ENCODE assay signal across 11 cellular contexts in genomic region chr7:106313456-106313891, GRCh38. TPM values are rescaled to one million over a fixed set of nuclear protein-coding genes. Genes with fewer than 3 reads are reported as not detected.
DNase-seq lines count a peak whose midpoint lies in the region; ATAC-seq and TF ChIP-seq lines count a peak whose summit lies in the region.
"Had no signal": no experiment of that assay in that cellular context is flagged by ENCODE, and none has a peak within 500 bp of the region (broad histone marks: within the 10 kb centered on the region; RNA-seq: fewer than 3 reads in every experiment).

No MANE protein-coding gene starts in this region.

- H3K4me1 ChIP-seq in Loucy (ENCODE audit: insufficient read depth, low read length, poor library complexity, severe bottlenecking) (no peaks in the 10 kb centered on the region), mucosa of descending colon (ENCODE audit: low read depth) (peaks cover 3% of the 10 kb centered on the region)
- H3K4me1 ChIP-seq: esophagus muscularis mucosa had no signal

- no peaks in the 10 kb centered on the region for H3F3A ChIP-seq in Loucy (ENCODE audit: low read depth)

- TF ChIP-seq CTCF in C4-2B (conservative IDR thresholded peaks at IDR 0.05): no peak
- no peak for TF ChIP-seq CTCF in Loucy (conservative IDR thresholded peaks at IDR 0.05; ENCODE audit: low read length)
- TF ChIP-seq CTCF in cardiac fibroblast (IDR thresholded peaks at IDR 0.05; ENCODE audit: low read depth, low read length): no peak
- TF ChIP-seq CTCF in mucosa of descending colon (IDR thresholded peaks at IDR 0.05): no peak

- H3K27me3 ChIP-seq in Loucy (ENCODE audit: insufficient read depth, low read length, poor library complexity, severe bottlenecking): no peaks in the 10 kb centered on the region
- H3K27me3 ChIP-seq: esophagus muscularis mucosa had no signal

- H3K9me3 ChIP-seq in Loucy (ENCODE audit: insufficient read depth, low read depth, low read length): no peaks in the 10 kb centered on the region
- no peaks in the 10 kb centered on the region for H3K9me3 ChIP-seq in mucosa of descending colon
- H3K9me3 ChIP-seq: esophagus muscularis mucosa had no signal

- H2AFZ ChIP-seq in Loucy (ENCODE audit: low read length): peak overlapping the region; percentile 55; the same call in 1 of the 2 replicates

- no peaks in the 10 kb centered on the region for H3K79me2 ChIP-seq in Loucy (ENCODE audit: insufficient read depth, low read length)

- intact Hi-C loops in mucosa of descending colon (cut with DNase I, micrococcal nuclease): no loop called here

- H3K9ac ChIP-seq in Loucy (ENCODE audit: low read depth, low read length, poor library complexity, severe bottlenecking): no peak overlapping the region

- H3K36me3 ChIP-seq in Loucy (ENCODE audit: insufficient read depth, low read length) (no peaks in the 10 kb centered on the region), mucosa of descending colon (ENCODE audit: low read depth) (no peaks in the 10 kb centered on the region)
- H3K36me3 ChIP-seq: esophagus muscularis mucosa had no signal

- peak; percentile 51 for ATAC-seq in mucosa of descending colon
- ATAC-seq in HG03469 (IDR thresholded peaks at IDR 0.05; ENCODE audit: unreplicated experiment): no peak
- ATAC-seq in HG02642 (IDR thresholded peaks at IDR 0.05; ENCODE audit: poor library complexity, unreplicated experiment): no peak
- ATAC-seq in GM19328 (IDR thresholded peaks at IDR 0.05; ENCODE audit: unreplicated experiment): no peak
- ATAC-seq: naive thymus-derived CD8-positive, alpha-beta T cell had no signal

- no peaks in the 10 kb centered on the region for H4K20me1 ChIP-seq in Loucy (ENCODE audit: insufficient read depth, low read length, poor library complexity, severe bottlenecking)

- H3K4me3 ChIP-seq in Loucy (ENCODE audit: low read length, poor library complexity, severe bottlenecking) (no peak overlapping the region), cardiac fibroblast (replicated peaks in 1 of 2; ENCODE audit: low read depth in 2 of 2, low read length in 2 of 2) (no peak overlapping the region), mucosa of descending colon (no peak overlapping the region)
- H3K4me3 ChIP-seq: esophagus muscularis mucosa had no signal

- DNase-seq in cardiac fibroblast (ENCODE audit: low read depth in 2 of 2) (peak; percentile 38 to 84), mucosa of descending colon (no peak)
- no peak for DNase-seq in activated CD4-positive, CD25-positive, alpha-beta regulatory T cell treated with anti-CD3 and anti-CD28 coated beads, Interleukin-2, amount 50 U/mL, for 72 hours
- DNase-seq: naive thymus-derived CD8-positive, alpha-beta T cell; NCI-H146 had no signal

- H3K27ac ChIP-seq in C4-2B: peak overlapping the region; percentile 45; the same call in 1 of the 2 replicates

- H3K4me2 ChIP-seq in Loucy (ENCODE audit: low read depth, low read length, poor library complexity, severe bottlenecking): no peak overlapping the region

- no peaks in the 10 kb centered on the region for H3K9me2 ChIP-seq in Loucy (replicated peaks; ENCODE audit: low read depth, low read length)

RNA-seq across cellular contexts. Expression of gene NAMPT, which starts 28.7 kb away (rescaled TPM):
- 100 to 1,000 TPM; 102 to 206 (median 118) TPM for total RNA-seq in mucosa of descending colon

Comparison
In these comparisons a context has a peak if more than half of its experiments do, and no peak if none do; other contexts are left out.
1. DNase-seq: peak in cardiac fibroblast (2 of 2); none in mucosa of descending colon (0 of 3) and activated CD4-positive, CD25-positive, alpha-beta regulatory T cell treated with anti-CD3 and anti-CD28 coated beads, Interleukin-2, amount 50 U/mL, for 72 hours (single experiment).